ENCODE assay signal across 1 cellular context in the genomic region with DNA sequence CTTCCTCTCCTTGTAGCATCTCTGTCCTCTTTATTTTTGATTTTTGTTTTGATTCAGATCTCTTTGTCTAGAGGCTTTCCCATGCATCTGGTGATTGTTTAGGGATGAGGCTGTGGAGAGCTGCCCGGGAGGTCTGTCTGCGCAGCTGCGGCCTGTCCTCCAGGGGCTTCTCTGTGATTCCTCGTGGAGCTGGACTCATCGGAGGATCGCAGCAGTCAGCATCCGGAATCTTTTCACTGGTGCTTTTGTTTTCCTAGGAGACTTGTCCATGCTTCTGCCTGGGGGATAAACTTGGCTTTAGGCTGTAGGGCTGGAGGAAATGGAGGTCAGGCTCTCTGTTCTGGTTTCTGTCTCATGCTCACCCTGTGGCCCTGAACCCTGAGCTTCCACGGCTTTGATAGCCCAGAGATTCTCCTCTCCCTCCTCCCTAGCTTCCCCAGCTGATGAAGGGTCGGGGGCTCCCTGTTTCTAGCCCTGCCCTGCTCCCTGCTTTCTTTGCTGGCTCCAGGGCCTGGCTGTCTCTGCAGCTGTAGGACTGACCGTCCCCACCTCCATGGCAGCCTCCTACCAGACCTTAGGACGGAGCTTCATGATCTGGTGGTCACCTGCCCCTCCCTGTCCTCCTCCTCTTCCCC.
TF ChIP-seq lines count a peak whose summit lies in the region.

No MANE protein-coding gene starts in this region.

TF ChIP-seq in H1, 55 proteins besides CTCF, POLR2A, EP300 and RAD21:
- TF ChIP-seq SIN3A (conservative IDR thresholded peaks at IDR 0.05 in 1 of 2, IDR thresholded peaks at IDR 0.05 in 1 of 2; ENCODE audit: low read depth in 1 of 2, low read length in 2 of 2) (no peak), JUN (IDR thresholded peaks at IDR 0.05; ENCODE audit: low read depth, low read length) (no peak), EZH2 (IDR thresholded peaks at IDR 0.05; ENCODE audit: low read depth, low read length, severe bottlenecking) (no peak), CBX5 (IDR thresholded peaks at IDR 0.05; ENCODE audit: low read depth, low read length) (no peak), SIX5 (IDR thresholded peaks at IDR 0.05; ENCODE audit: low read depth, low read length) (no peak), HDAC2 (IDR thresholded peaks at IDR 0.05; ENCODE audit: borderline replicate concordance in 1 of 2, low read depth in 2 of 2, low read length in 2 of 2) (no peak), BACH1 (IDR thresholded peaks at IDR 0.05; ENCODE audit: low read length) (no peak), RXRA (IDR thresholded peaks at IDR 0.05; ENCODE audit: insufficient read depth, low read depth, low read length) (no peak), CTBP2 (IDR thresholded peaks at IDR 0.05; ENCODE audit: borderline replicate concordance, insufficient read depth, insufficient read length, low read length) (no peak), GABPA (IDR thresholded peaks at IDR 0.05; ENCODE audit: borderline replicate concordance, insufficient read depth, low read length) (no peak), GTF2F1 (IDR thresholded peaks at IDR 0.05; ENCODE audit: borderline replicate concordance, low read depth, low read length) (no peak), RNF2 (IDR thresholded peaks at IDR 0.05; ENCODE audit: borderline replicate concordance, low read depth, low read length, missing control alignments, poor library complexity, severe bottlenecking) (no peak), TAF1 (IDR thresholded peaks at IDR 0.05; ENCODE audit: low read depth, low read length) (no peak), ASH2L (IDR thresholded peaks at IDR 0.05; ENCODE audit: low read length) (no peak), EGR1 (IDR thresholded peaks at IDR 0.05; ENCODE audit: borderline replicate concordance, low read depth, low read length) (no peak), KDM4A (IDR thresholded peaks at IDR 0.05; ENCODE audit: low read depth, low read length, severe bottlenecking) (no peak), TEAD4 (IDR thresholded peaks at IDR 0.05; ENCODE audit: low read depth, low read length) (no peak), TBP (IDR thresholded peaks at IDR 0.05; ENCODE audit: low read depth, low read length) (no peak)
TF ChIP-seq in H1: peak in this region for 0.
